In genomic region chr3:47117803-47118364, GRCh38 we compare ENCODE assay signal across 1 cellular context.
TF ChIP-seq lines count a peak whose summit lies in the region.

No MANE protein-coding gene starts in this region.

TF ChIP-seq in K562, 482 proteins besides CTCF, POLR2A, EP300 and RAD21 (continued from another document and continues in another):
- TF ChIP-seq CEBPG (CRISPR knock-in tag; IDR thresholded peaks at IDR 0.05), result no peak
- TF ChIP-seq CEBPG (tag; conservative IDR thresholded peaks at IDR 0.05 in 1 of 2, IDR thresholded peaks at IDR 0.05 in 1 of 2), result no peak
- TF ChIP-seq SIN3A (IDR thresholded peaks at IDR 0.05; ENCODE audit: borderline replicate concordance in 2 of 2, control insufficient read depth in 1 of 2, low read depth in 2 of 2, low read length in 2 of 2), result no peak
- peak; percentile 15; the same call in 1 of the 2 replicates for TF ChIP-seq VEZF1 (CRISPR knock-in tag; IDR thresholded peaks at IDR 0.05)
- TF ChIP-seq NCOR1 (IDR thresholded peaks at IDR 0.05), result peak; percentile 76
- TF ChIP-seq ELF2 (CRISPR knock-in tag; IDR thresholded peaks at IDR 0.05), result 0 out of 2 replicates have a peak, but pooled peaks have one; percentile 40
- no peak for TF ChIP-seq ZC3H4 (CRISPR knock-in tag; IDR thresholded peaks at IDR 0.05; ENCODE audit: borderline replicate concordance)
- 0 out of 2 replicates have a peak, but pooled peaks have one; percentile 32 for TF ChIP-seq DEAF1 (CRISPR knock-in tag; IDR thresholded peaks at IDR 0.05)
- peak; percentile 63; the same call in 1 of the 2 replicates for TF ChIP-seq PYGO2 (tag; IDR thresholded peaks at IDR 0.05)
- no peak for TF ChIP-seq ETS2 (tag; IDR thresholded peaks at IDR 0.05; ENCODE audit: borderline replicate concordance, poor library complexity, severe bottlenecking)
- TF ChIP-seq CHD4 (IDR thresholded peaks at IDR 0.05; ENCODE audit: insufficient read depth, insufficient replicate concordance, low read depth, low read length, poor library complexity, severe bottlenecking), result no peak
- no peak for TF ChIP-seq ZFP1 (CRISPR knock-in tag; IDR thresholded peaks at IDR 0.05)
- no peak for TF ChIP-seq KLF10 (CRISPR knock-in tag; IDR thresholded peaks at IDR 0.05)
- no peak for TF ChIP-seq CREBBP (IDR thresholded peaks at IDR 0.05; ENCODE audit: low read depth, low read length)
- TF ChIP-seq FOXP4 (CRISPR knock-in tag; IDR thresholded peaks at IDR 0.05; ENCODE audit: borderline replicate concordance), result no peak
- peak; percentile 93 for TF ChIP-seq SMARCE1 (IDR thresholded peaks at IDR 0.05)
- TF ChIP-seq MAFG (tag; conservative IDR thresholded peaks at IDR 0.05), result peak; percentile 58
- TF ChIP-seq IRF2 (CRISPR knock-in tag; IDR thresholded peaks at IDR 0.05), result no peak
- TF ChIP-seq GABPB1 (CRISPR knock-in tag; IDR thresholded peaks at IDR 0.05), result no peak
- 0 out of 2 replicates have a peak, but pooled peaks have one; percentile 50 for TF ChIP-seq CC2D1A (IDR thresholded peaks at IDR 0.05)
- TF ChIP-seq ARNT (IDR thresholded peaks at IDR 0.05), result peak in 1 of 2 experiments; percentile 72; a peak in 1 of 4 replicates
- peak; percentile 86 for TF ChIP-seq TAL1 (IDR thresholded peaks at IDR 0.05)
- TF ChIP-seq ZNF407 (IDR thresholded peaks at IDR 0.05; ENCODE audit: low read depth), result no peak
- no peak for TF ChIP-seq CTCFL (IDR thresholded peaks at IDR 0.05; ENCODE audit: borderline replicate concordance, insufficient read depth, low read depth, low read length, poor library complexity, severe bottlenecking)
- peak; percentile 51; the same call in 1 of the 2 replicates for TF ChIP-seq GABPA (tag; conservative IDR thresholded peaks at IDR 0.05; ENCODE audit: low read depth)
- TF ChIP-seq GATAD2B (IDR thresholded peaks at IDR 0.05; ENCODE audit: borderline replicate concordance), result peak; percentile 92
- no peak for TF ChIP-seq ILF3 (IDR thresholded peaks at IDR 0.05; ENCODE audit: borderline replicate concordance)
- TF ChIP-seq SRSF1 (IDR thresholded peaks at IDR 0.05; ENCODE audit: low read depth, low read length), result no peak
- no peak for TF ChIP-seq NCOA2 (IDR thresholded peaks at IDR 0.05; ENCODE audit: partially characterized antibody in 2 of 2)
- TF ChIP-seq HMBOX1 (IDR thresholded peaks at IDR 0.05), result peak; percentile 87
- TF ChIP-seq SMARCC2 (IDR thresholded peaks at IDR 0.05; ENCODE audit: low read depth), result peak; percentile 92; the same call in 1 of the 2 replicates
- 0 out of 2 replicates have a peak, but pooled peaks have one; percentile 12 for TF ChIP-seq ATF7 (IDR thresholded peaks at IDR 0.05)
- TF ChIP-seq ARID2 (IDR thresholded peaks at IDR 0.05), result no peak
- no peak for TF ChIP-seq DDX20 (tag; IDR thresholded peaks at IDR 0.05; ENCODE audit: low read depth)
- TF ChIP-seq PBX2 (CRISPR knock-in tag; IDR thresholded peaks at IDR 0.05; ENCODE audit: low read depth), result no peak
- TF ChIP-seq PBX2 (tag; conservative IDR thresholded peaks at IDR 0.05; ENCODE audit: low read depth), result peak; percentile 85
- TF ChIP-seq ZNF644 (tag; IDR thresholded peaks at IDR 0.05; ENCODE audit: low read depth), result no peak
- TF ChIP-seq MAZ (CRISPR knock-in tag; conservative IDR thresholded peaks at IDR 0.05 in 1 of 2, IDR thresholded peaks at IDR 0.05 in 1 of 2), result 0 out of 4 replicates have a peak, but pooled peaks of 1 of the 2 experiments have one; percentile 22
- no peak for TF ChIP-seq HCFC1 (IDR thresholded peaks at IDR 0.05; ENCODE audit: low read depth, low read length)
- TF ChIP-seq ZNF12 (CRISPR knock-in tag; IDR thresholded peaks at IDR 0.05), result no peak
- no peak for TF ChIP-seq FOXK2 (conservative IDR thresholded peaks at IDR 0.05 in 1 of 2, IDR thresholded peaks at IDR 0.05 in 1 of 2; ENCODE audit: low read depth in 2 of 2)
- TF ChIP-seq SRSF3 (IDR thresholded peaks at IDR 0.05; ENCODE audit: insufficient read depth, low read length), result no peak
- no peak for TF ChIP-seq ZNF23 (CRISPR knock-in tag; IDR thresholded peaks at IDR 0.05)
- no peak for TF ChIP-seq ESRRA (IDR thresholded peaks at IDR 0.05; ENCODE audit: borderline replicate concordance, low read depth)
- peak; percentile 72 for TF ChIP-seq CCNT2 (IDR thresholded peaks at IDR 0.05; ENCODE audit: borderline replicate concordance, extremely low read depth, insufficient read length, low read depth, low read length)
- no peak for TF ChIP-seq KDM2B (CRISPR knock-in tag; IDR thresholded peaks at IDR 0.05)
